In genomic region chr6:9766240-9766915, GRCh38 we compare ENCODE assay signal across 2 cellular contexts.
TF ChIP-seq lines count a peak whose summit lies in the region.

No MANE protein-coding gene starts in this region.

TF ChIP-seq in SK-N-SH, 30 proteins besides CTCF, POLR2A, EP300 and RAD21 (continued from another document):
- no peak for TF ChIP-seq YY1 (IDR thresholded peaks at IDR 0.05; ENCODE audit: low read depth)
- TF ChIP-seq JUND (IDR thresholded peaks at IDR 0.05) = no peak
- TF ChIP-seq GABPA (IDR thresholded peaks at IDR 0.05; ENCODE audit: low read depth) = no peak
TF ChIP-seq in SK-N-SH: peak in this region for 0.

TF ChIP-seq in SK-N-SH treated with all-trans-retinoic acid at 6 μM for 48 hours, 23 proteins besides CTCF, POLR2A, EP300 and RAD21 (continued from another document):
- no peak for TF ChIP-seq ARNTL (CRISPR knock-in tag; IDR thresholded peaks at IDR 0.05; ENCODE audit: borderline replicate concordance, low read depth)
